ENCODE assay signal across 13 cellular contexts in genomic region chr3:42498791-42499477, GRCh38. TPM values are rescaled to one million over a fixed set of nuclear protein-coding genes. Genes with fewer than 3 reads are reported as not detected.
DNase-seq lines count a peak whose midpoint lies in the region; ATAC-seq lines count a peak whose summit lies in the region.
"Had no signal": no experiment of that assay in that cellular context is flagged by ENCODE, and none has a peak within 500 bp of the region (broad histone marks: within the 10 kb centered on the region; RNA-seq: fewer than 3 reads in every experiment).

No MANE protein-coding gene starts in this region.

- ATAC-seq in Right ventricle myocardium inferior = no peak
- ATAC-seq: activated CD4-positive, CD25-positive, alpha-beta regulatory T cell treated with anti-CD3 and anti-CD28 coated beads, Interleukin-2, amount 50 U/mL, for 24 hours; naive thymus-derived CD8-positive, alpha-beta T cell had no signal

- intact Hi-C loops in Right ventricle myocardium inferior (cut with DNase I) = no loop called here

- peak; percentile 62 for DNase-seq in activated effector memory CD4-positive, alpha-beta T cell treated with anti-CD3 and anti-CD28 coated beads, Interleukin-2, amount 50 U/mL, for 16 hours
- no peak for DNase-seq in activated effector memory CD4-positive, alpha-beta T cell treated with Interleukin-2 at 50 U/mL for 16 hours
- DNase-seq in activated CD8-positive, alpha-beta memory T cell treated with anti-CD3 and anti-CD28 coated beads, Interleukin-2, amount 50 U/mL, for 48 hours = peak; percentile 47
- DNase-seq in islet precursor cell = peak; percentile 61
- peak; percentile 64 for DNase-seq in superior temporal gyrus (ENCODE audit: extremely low spot score)
- no peak for DNase-seq in NCI-H2196 treated with DMSO at 0.1 percent for 48 hours (lab: John Stamatoyannopoulos, UW; ENCODE audit: unreplicated experiment)
- no peak for DNase-seq in stimulated activated naive CD4-positive, alpha-beta T cell (lab: John Stamatoyannopoulos, UW)
- no peak for DNase-seq in Right ventricle myocardium inferior (ENCODE audit: missing footprints)
- DNase-seq: Calu3, NCI-H1105, NCI-H345 had no signal

RNA-seq across cellular contexts. Expression of gene VIPR1, which starts 3.5 kb away (rescaled TPM):
- total RNA-seq in Right ventricle myocardium inferior = 2.1 TPM

Comparison
In these comparisons a context has a peak if more than half of its experiments do, and no peak if none do; other contexts are left out.
1. DNase-seq: peak in activated effector memory CD4-positive, alpha-beta T cell treated with anti-CD3 and anti-CD28 coated beads, Interleukin-2, amount 50 U/mL, for 16 hours (single experiment), activated CD8-positive, alpha-beta memory T cell treated with anti-CD3 and anti-CD28 coated beads, Interleukin-2, amount 50 U/mL, for 48 hours (single experiment), islet precursor cell (single experiment) and superior temporal gyrus (single experiment); none in activated effector memory CD4-positive, alpha-beta T cell treated with Interleukin-2 at 50 U/mL for 16 hours (single experiment), NCI-H2196 treated with DMSO at 0.1 percent for 48 hours (single experiment), stimulated activated naive CD4-positive, alpha-beta T cell (0 of 6) and Right ventricle myocardium inferior (single experiment).